20 cellular contexts compared by ENCODE assay signal in genomic region chr10:125076121-125076825, GRCh38.
A peak's percentile ranks its signal among the peaks of the same experiment; 100 is the strongest.
DNase-seq lines count a peak whose midpoint lies in the region; ATAC-seq, FAIRE-seq and TF ChIP-seq lines count a peak whose summit lies in the region.
"Had no signal": no experiment of that assay in that cellular context is flagged by ENCODE, and none has a peak within 500 bp of the region (broad histone marks: within the 10 kb centered on the region; RNA-seq: fewer than 3 reads in every experiment).

No MANE protein-coding gene starts in this region.

- FAIRE-seq in HepG2 (lab: Jason Lieb, UNC) (no peak), H54 (lab: Jason Lieb, UNC) (no peak)
- FAIRE-seq: A549, D721Med had no signal

- TF ChIP-seq RAD21 in liver (IDR thresholded peaks at IDR 0.05), result no peak
- TF ChIP-seq RAD21 in HepG2 (CRISPR knock-in tag; IDR thresholded peaks at IDR 0.05), result no peak

- H3K9me3 ChIP-seq in liver (ENCODE audit: control insufficient read depth in 4 of 4, low read length in 3 of 4) (no peaks in the 10 kb centered on the region), HepG2 (ENCODE audit: low read length) (no peaks in the 10 kb centered on the region), neural progenitor cell (ENCODE audit: low read depth) (no peaks in the 10 kb centered on the region), aorta (ENCODE audit: control insufficient read depth, low read length) (no peaks in the 10 kb centered on the region)
- H3K9me3 ChIP-seq: A549, body of pancreas had no signal

- H3K4me1 ChIP-seq in liver (ENCODE audit: control insufficient read depth in 4 of 4, insufficient read depth in 4 of 4, low read length in 3 of 4) (no peaks in the 10 kb centered on the region), HepG2 (ENCODE audit: insufficient read depth, low read length) (no peaks in the 10 kb centered on the region), neural progenitor cell (no peaks in the 10 kb centered on the region), aorta (ENCODE audit: control insufficient read depth in 1 of 2, insufficient read depth in 2 of 2, low read length in 2 of 2) (no peaks in the 10 kb centered on the region)

- H3K9me3 Mint-ChIP-seq in immature natural killer cell (no peaks in the 10 kb centered on the region), neural progenitor cell (no peaks in the 10 kb centered on the region)
- H3K9me3 Mint-ChIP-seq: activated T-cell treated with anti-CD3 and anti-CD28 coated beads, Interleukin-2, amount 50 U/mL, for 72 hours; T-helper 2 cell treated with Interferon-gamma antibody and Interleukin-4, amounts not matched to agents 5 μg/mL and 100 μg/mL, for 36 hours had no signal

- H3K4me3 Mint-ChIP-seq in immature natural killer cell (peak overlapping the region in 1 of 5 donors; percentile 24), neural progenitor cell (no peak overlapping the region)
- H3K4me3 Mint-ChIP-seq: activated naive CD8-positive, alpha-beta T cell; activated T-cell treated with anti-CD3 and anti-CD28 coated beads, Interleukin-2, amount 50 U/mL, for 72 hours; T-helper 2 cell treated with Interferon-gamma antibody and Interleukin-4, amounts not matched to agents 5 μg/mL and 100 μg/mL, for 36 hours had no signal

- no TSS peak for BruUV-seq in HepG2 (replicated peaks; lab: Mats Ljungman, UMichigan)

- H3K4me3 ChIP-seq in liver (ENCODE audit: low read depth in 1 of 3, low read length in 3 of 3) (no peak overlapping the region), HepG2 (replicated peaks in 1 of 3; ENCODE audit: insufficient read depth in 1 of 3, low read depth in 2 of 3, low read length in 3 of 3) (no peak overlapping the region), neural progenitor cell (no peak overlapping the region), aorta (ENCODE audit: low read length in 2 of 2) (no peak overlapping the region)
- H3K4me3 ChIP-seq: A549; BLaER1 treated with 17β-estradiol and CSF1 and Interleukin-3, amounts not matched to agents 10 nM and 100 nM; body of pancreas; coronary artery had no signal

- H3K27ac ChIP-seq in liver (ENCODE audit: low read depth in 1 of 2, low read length in 2 of 2) (peak overlapping the region; percentile 43 to 72), HepG2 (ENCODE audit: extremely low read length, insufficient read depth, low read length) (no peak overlapping the region), neural progenitor cell (no peak overlapping the region), aorta (ENCODE audit: low read depth in 1 of 2, low read length in 2 of 2) (no peak overlapping the region)
- H3K27ac ChIP-seq: A549; BLaER1 treated with 17β-estradiol and CSF1 and Interleukin-3, amounts not matched to agents 10 nM and 100 nM; coronary artery had no signal

- CTCF ChIA-PET in HepG2 (lab: Yijun Ruan, JAX; ENCODE audit: low intra/inter-chr PET ratio, low total read pairs), result no interaction called here

- no peak for ATAC-seq in HepG2
- peak; percentile 19 for ATAC-seq in aorta (ENCODE audit: low FRiP score)
- ATAC-seq: A549; activated T-cell treated with anti-CD3 and anti-CD28 coated beads, Interleukin-2, amount 50 U/mL, for 72 hours; body of pancreas had no signal

- H3K27ac Mint-ChIP-seq in immature natural killer cell (peak overlapping the region in 5 of 6 donors; percentile 28 to 83 (median 60)), neural progenitor cell (peak overlapping the region; percentile 34)
- H3K27ac Mint-ChIP-seq: activated naive CD8-positive, alpha-beta T cell; activated T-cell treated with anti-CD3 and anti-CD28 coated beads, Interleukin-2, amount 50 U/mL, for 72 hours; T-helper 2 cell treated with Interferon-gamma antibody and Interleukin-4, amounts not matched to agents 5 μg/mL and 100 μg/mL, for 36 hours had no signal

- H3K27me3 ChIP-seq in liver (ENCODE audit: control insufficient read depth in 4 of 4, insufficient read depth in 4 of 4, low read length in 3 of 4) (no peaks in the 10 kb centered on the region), HepG2 (ENCODE audit: control insufficient read depth in 1 of 2, insufficient read depth in 2 of 2, low read length in 2 of 2) (peaks cover 3 to 39% of the 10 kb centered on the region in 2 experiments; a peak in 4 of 5 replicates), neural progenitor cell (no peaks in the 10 kb centered on the region), aorta (ENCODE audit: control insufficient read depth in 1 of 2, insufficient read depth in 2 of 2, low read length in 1 of 2) (no peaks in the 10 kb centered on the region)
- H3K27me3 ChIP-seq: BLaER1 treated with 17β-estradiol and CSF1 and Interleukin-3, amounts not matched to agents 10 nM and 100 nM; body of pancreas had no signal

- POLR2A ChIA-PET in HepG2 (lab: Yijun Ruan, JAX), result no interaction called here

- 82% methylated on average over 15 of the region's 15 CpGs for WGBS in liver
- 45% methylated on average over 13 of the region's 15 CpGs for WGBS in HepG2 (ENCODE audit: low lambda C conversion rate)
- whole genome bisulfite sequencing in aorta, 2 donors, result 83 to 85% methylated on average over 15 of the region's 15 CpGs

- H3K79me2 ChIP-seq in HepG2 (ENCODE audit: insufficient read depth, low read length) (no peaks in the 10 kb centered on the region), neural progenitor cell (ENCODE audit: low read depth) (peaks cover 100% of the 10 kb centered on the region)

- H3K27me3 Mint-ChIP-seq in immature natural killer cell (ENCODE audit: low read depth in 3 of 3) (peaks cover 0 to 4% (median 2%) of the 10 kb centered on the region in 3 donors), neural progenitor cell (ENCODE audit: insufficient read depth, low read depth) (no peaks in the 10 kb centered on the region)

- no peak for TF ChIP-seq POLR2A in HepG2 (IDR thresholded peaks at IDR 0.05; ENCODE audit: insufficient read depth in 1 of 2, low read depth in 2 of 2, low read length in 2 of 2)
- no peak for TF ChIP-seq POLR2A in H54 (IDR thresholded peaks at IDR 0.05; ENCODE audit: low read depth, low read length)

- intact Hi-C loops in HepG2 (cut with micrococcal nuclease; ENCODE audit: unreplicated experiment), result no loop called here
- intact Hi-C loops in aorta (cut with DNase I), result no loop called here

- in situ Hi-C loops in HepG2 (cut with HindIII; ENCODE audit: extremely low pct_ligation_motif_present, low pct_unique_long_range_greater_than_20kb), result no loop called here

- no peaks in the 10 kb centered on the region for H3K36me3 ChIP-seq in liver (ENCODE audit: control insufficient read depth in 4 of 4, insufficient read depth in 3 of 4, low read depth in 1 of 4, low read length in 3 of 4)
- H3K36me3 ChIP-seq in HepG2 (replicated peaks in 1 of 2; ENCODE audit: control insufficient read depth in 1 of 2, insufficient read depth in 2 of 2, low read length in 2 of 2), result no peaks in the 10 kb centered on the region
- H3K36me3 ChIP-seq in neural progenitor cell, result no peaks in the 10 kb centered on the region
- no peaks in the 10 kb centered on the region for H3K36me3 ChIP-seq in aorta (ENCODE audit: control insufficient read depth in 1 of 2, insufficient read depth in 2 of 2, low read length in 1 of 2)

- H3F3A ChIP-seq in neural progenitor cell (ENCODE audit: low read depth), result no peaks in the 10 kb centered on the region

- H3K36me3 Mint-ChIP-seq in immature natural killer cell (peaks cover 0 to 14% (median 8%) of the 10 kb centered on the region in 3 donors), neural progenitor cell (peaks cover 51% of the 10 kb centered on the region)
- H3K36me3 Mint-ChIP-seq: activated naive CD8-positive, alpha-beta T cell had no signal

- no peak overlapping the region for H3K4me2 ChIP-seq in HepG2 (ENCODE audit: low read depth, low read length)
- no peak overlapping the region for H3K4me2 ChIP-seq in neural progenitor cell
- H3K4me2 ChIP-seq: A549; BLaER1 treated with 17β-estradiol and CSF1 and Interleukin-3, amounts not matched to agents 10 nM and 100 nM had no signal

- H3K4me1 Mint-ChIP-seq in immature natural killer cell, result peaks cover 74 to 90% of the 10 kb centered on the region in 2 donors
- peaks cover 18% of the 10 kb centered on the region for H3K4me1 Mint-ChIP-seq in neural progenitor cell

- TF ChIP-seq EP300 in HepG2 (IDR thresholded peaks at IDR 0.05; ENCODE audit: low read depth in 2 of 2, low read length in 2 of 2) (no peak), HepG2 (CRISPR knock-in tag; IDR thresholded peaks at IDR 0.05; ENCODE audit: borderline replicate concordance) (no peak)

- H2AFZ ChIP-seq in HepG2 (ENCODE audit: low read length), result no peak overlapping the region
- H2AFZ ChIP-seq in neural progenitor cell (replicated peaks), result no peak overlapping the region

- H3K9ac ChIP-seq in liver (ENCODE audit: low read depth in 1 of 2, low read length in 2 of 2) (peak overlapping the region in 1 of 2 donors; percentile 4), HepG2 (ENCODE audit: insufficient read depth, low read depth, low read length) (no peak overlapping the region), neural progenitor cell (no peak overlapping the region)
- H3K9ac ChIP-seq: BLaER1 treated with 17β-estradiol and CSF1 and Interleukin-3, amounts not matched to agents 10 nM and 100 nM had no signal

- TF ChIP-seq CTCF in liver (IDR thresholded peaks at IDR 0.05; ENCODE audit: low read depth, low read length, missing input control), result no peak
- no peak for TF ChIP-seq CTCF in HepG2 (CRISPR knock-in tag; IDR thresholded peaks at IDR 0.05)
- no peak for TF ChIP-seq CTCF in neural progenitor cell (IDR thresholded peaks at IDR 0.05)

- DNase-seq in HepG2 (ENCODE audit: low spot score) (no peak), immature natural killer cell (no peak), neural progenitor cell (ENCODE audit: low spot score) (no peak), aorta (peak; percentile 24 to 51), NCI-H2171 treated with DMSO at 0.1 percent for 48 hours (lab: John Stamatoyannopoulos, UW) (no peak), medulla oblongata (ENCODE audit: extremely low spot score) (no peak), H54 (ENCODE audit: insufficient read length, low spot score) (no peak)
- DNase-seq: activated T-cell treated with anti-CD3 and anti-CD28 coated beads, Interleukin-2, amount 50 U/mL, for 72 hours; body of pancreas; foreskin fibroblast; NCI-H1417; NCI-H774; stimulated activated CD4-positive, alpha-beta T cell treated with anti-CD3 and anti-CD28 coated beads, Interleukin-4, amount 100 ng/mL, for 4 hours had no signal

- no peaks in the 10 kb centered on the region for H4K20me1 ChIP-seq in HepG2 (ENCODE audit: insufficient read depth, low read length)
- H4K20me1 ChIP-seq in neural progenitor cell (ENCODE audit: low read depth), result peaks cover 81% of the 10 kb centered on the region

TF ChIP-seq in liver, 16 proteins besides CTCF, POLR2A, EP300 and RAD21 (continues in another document):
- TF ChIP-seq RXRA (IDR thresholded peaks at IDR 0.05) (no peak), JUND (IDR thresholded peaks at IDR 0.05) (no peak)

TF ChIP-seq in HepG2, 621 proteins besides CTCF, POLR2A, EP300 and RAD21 (continues in another document):
- TF ChIP-seq ATF7 (IDR thresholded peaks at IDR 0.05) (no peak), ATF7 (CRISPR knock-in tag; IDR thresholded peaks at IDR 0.05) (no peak), ZNF607 (CRISPR knock-in tag; IDR thresholded peaks at IDR 0.05; ENCODE audit: borderline replicate concordance) (no peak), HNRNPUL1 (IDR thresholded peaks at IDR 0.05; ENCODE audit: low read depth, low read length) (no peak)

Comparison
In these comparisons a context has a peak if more than half of its experiments do, and no peak if none do; other contexts are left out.
1. H3K27ac ChIP-seq: peak in liver (2 of 2); none in HepG2 (single experiment), neural progenitor cell (single experiment) and aorta (0 of 2).
2. DNase-seq: peak in aorta (2 of 2); none in HepG2 (single experiment), immature natural killer cell (0 of 3), neural progenitor cell (single experiment), NCI-H2171 treated with DMSO at 0.1 percent for 48 hours (single experiment), medulla oblongata (single experiment) and H54 (single experiment).